In the genomic region with DNA sequence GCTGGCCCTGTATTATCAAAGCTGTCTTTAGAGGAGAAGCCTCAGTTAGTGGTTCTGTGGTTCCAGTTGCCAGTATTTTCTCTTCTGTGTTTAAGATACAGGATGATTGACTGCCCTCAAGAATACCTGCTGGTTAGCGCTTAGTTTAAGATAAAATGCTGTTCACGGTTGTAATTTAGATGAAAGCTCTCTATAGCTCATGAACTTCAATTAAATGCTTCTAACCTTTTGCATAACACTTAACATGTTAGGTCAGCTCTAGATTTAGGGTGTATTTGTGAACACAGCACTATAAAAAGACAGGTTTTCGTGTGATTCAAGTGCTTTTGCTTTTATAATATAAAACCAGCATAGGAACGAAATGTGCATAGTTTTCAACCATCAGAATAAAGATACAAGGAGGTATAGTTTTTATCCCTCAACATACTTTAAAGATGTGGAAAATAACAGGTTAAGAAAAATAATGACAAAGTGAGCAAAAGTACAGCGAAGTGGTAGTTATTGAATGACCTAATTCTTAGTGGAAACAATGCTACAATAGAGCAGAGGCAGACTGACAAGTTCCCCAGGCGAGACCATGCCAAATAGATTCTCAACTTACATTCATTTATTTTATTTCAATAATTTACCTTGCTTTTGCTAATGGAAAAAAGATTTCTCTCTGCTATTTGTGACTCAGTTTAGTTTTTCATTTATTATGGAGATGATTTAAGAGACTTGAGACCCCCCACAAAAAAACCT, we compare ENCODE assay signal across 13 cellular contexts.
DNase-seq lines count a peak whose midpoint lies in the region; ATAC-seq lines count a peak whose summit lies in the region.
"Had no signal": no experiment of that assay in that cellular context is flagged by ENCODE, and none has a peak within 500 bp of the region (broad histone marks: within the 10 kb centered on the region; RNA-seq: fewer than 3 reads in every experiment).

No MANE protein-coding gene starts in this region.

- ATAC-seq in HG02840 (IDR thresholded peaks at IDR 0.05; ENCODE audit: low FRiP score, unreplicated experiment), result no peak
- ATAC-seq: HCT116 had no signal

- peak; percentile 74 for DNase-seq in DMS79 treated with DMSO at 0.1 percent for 48 hours (lab: John Stamatoyannopoulos, UW)
- peak; percentile 90 for DNase-seq in NCI-H187 treated with DMSO at 0.1 percent for 48 hours (lab: John Stamatoyannopoulos, UW)
- DNase-seq in NCI-H748 treated with DMSO at 0.1 percent for 48 hours (lab: John Stamatoyannopoulos, UW), result peak; percentile 35
- peak; percentile 53 for DNase-seq in medulla oblongata (ENCODE audit: extremely low spot score)
- no peak for DNase-seq in islet precursor cell
- DNase-seq in cerebellar nuclear complex (lab: John Stamatoyannopoulos, UW), result no peak
- DNase-seq: BE2C; CD4-positive, alpha-beta memory T cell; GM23248; NCI-H1694 treated with DMSO at 0.1 percent for 48 hours; NCI-H446 treated with DMSO at 0.1 percent for 48 hours had no signal

Comparison
In these comparisons a context has a peak if more than half of its experiments do, and no peak if none do; other contexts are left out.
1. DNase-seq: peak in DMS79 treated with DMSO at 0.1 percent for 48 hours (single experiment), NCI-H187 treated with DMSO at 0.1 percent for 48 hours (single experiment), NCI-H748 treated with DMSO at 0.1 percent for 48 hours (single experiment) and medulla oblongata (single experiment); none in islet precursor cell (single experiment) and cerebellar nuclear complex (0 of 2).